In genomic region chr12:8970432-8970831, GRCh38 we compare ENCODE assay signal across 16 cellular contexts. TPM values are rescaled to one million over a fixed set of nuclear protein-coding genes. Genes with fewer than 3 reads are reported as not detected.
DNase-seq lines count a peak whose midpoint lies in the region; ATAC-seq and TF ChIP-seq lines count a peak whose summit lies in the region.
"Had no signal": no experiment of that assay in that cellular context is flagged by ENCODE, and none has a peak within 500 bp of the region (broad histone marks: within the 10 kb centered on the region; RNA-seq: fewer than 3 reads in every experiment).

No MANE protein-coding gene starts in this region.

- H3K4me3 Mint-ChIP-seq in activated T-cell treated with anti-CD3 and anti-CD28 coated beads, Interleukin-2, amount 50 U/mL, for 72 hours, result no peak overlapping the region
- no peak overlapping the region for H3K4me3 Mint-ChIP-seq in central memory CD8-positive, alpha-beta T cell
- H3K4me3 Mint-ChIP-seq in natural killer cell, result no peak overlapping the region

- intact Hi-C loops in natural killer cell (cut with micrococcal nuclease), result no loop called here
- intact Hi-C loops in gastrocnemius medialis (cut with DNase I; ENCODE audit: low total_unique reads), result no loop called here
- intact Hi-C loops in left lung (cut with DNase I), result no loop called here

- H3K9me3 ChIP-seq in HEK293 (ENCODE audit: control insufficient read depth, insufficient read depth, low read depth, low read length) (no peaks in the 10 kb centered on the region; the same call in 1 of the 2 replicates), gastrocnemius medialis (no peaks in the 10 kb centered on the region), left lung (peaks cover 0 to 39% of the 10 kb centered on the region in 2 donors)

- H3K4me1 ChIP-seq in HEK293 (ENCODE audit: control insufficient read depth, insufficient read depth, low read length) (no peaks in the 10 kb centered on the region), gastrocnemius medialis (no peaks in the 10 kb centered on the region), left lung (no peaks in the 10 kb centered on the region)

- H3K4me1 Mint-ChIP-seq in activated T-cell treated with anti-CD3 and anti-CD28 coated beads, Interleukin-2, amount 50 U/mL, for 72 hours (ENCODE audit: low read depth), result no peaks in the 10 kb centered on the region
- peaks cover 8% of the 10 kb centered on the region for H3K4me1 Mint-ChIP-seq in central memory CD8-positive, alpha-beta T cell
- H3K4me1 Mint-ChIP-seq in natural killer cell, result peaks cover 7 to 18% of the 10 kb centered on the region in 2 donors

- TF ChIP-seq POLR2A in gastrocnemius medialis (IDR thresholded peaks at IDR 0.05), result no peak

- no peak for DNase-seq in activated T-cell treated with anti-CD3 and anti-CD28 coated beads, Interleukin-2, amount 50 U/mL, for 72 hours
- DNase-seq in activated T-cell treated with anti-CD3 and anti-CD28 coated beads, Interleukin-2, amount 50 U/mL, for 48 hours, result no peak
- DNase-seq in central memory CD8-positive, alpha-beta T cell (ENCODE audit: low spot score in 2 of 2), result no peak
- no peak for DNase-seq in natural killer cell
- no peak for DNase-seq in gastrocnemius medialis
- no peak for DNase-seq in left lung
- DNase-seq in H4 (ENCODE audit: low spot score), result no peak
- DNase-seq: 8988T, MM.1S, NCI-H1092 treated with DMSO at 0.1 percent for 48 hours, NCI-H1694, NCI-H2107, NCI-H226, NCI-H524 treated with DMSO at 0.1 percent for 48 hours had no signal

- no peak for ATAC-seq in activated T-cell treated with anti-CD3 and anti-CD28 coated beads, Interleukin-2, amount 50 U/mL, for 72 hours (replicated peaks in 1 of 2)
- no peak for ATAC-seq in central memory CD8-positive, alpha-beta T cell (replicated peaks; ENCODE audit: extremely low read depth, poor library complexity, severe bottlenecking)
- ATAC-seq in natural killer cell (no peak), gastrocnemius medialis (no peak), left lung (no peak)
- ATAC-seq: Panc1 had no signal

- no peaks in the 10 kb centered on the region for H3K27me3 Mint-ChIP-seq in activated T-cell treated with anti-CD3 and anti-CD28 coated beads, Interleukin-2, amount 50 U/mL, for 72 hours (ENCODE audit: low read depth)
- H3K27me3 Mint-ChIP-seq in central memory CD8-positive, alpha-beta T cell, result no peaks in the 10 kb centered on the region
- H3K27me3 Mint-ChIP-seq in natural killer cell (ENCODE audit: low read depth in 2 of 2), result no peaks in the 10 kb centered on the region

- CTCF ChIA-PET in HEK293 (lab: Yijun Ruan, JAX), result interaction anchor here (1.0 kb wide), 1 partner anchor 10 kb away, joined by 3 read pairs; no protein-coding TSS in a partner anchor

- H3K9me3 Mint-ChIP-seq in activated T-cell treated with anti-CD3 and anti-CD28 coated beads, Interleukin-2, amount 50 U/mL, for 72 hours, result peaks cover 6 to 12% of the 10 kb centered on the region in 2 donors
- H3K9me3 Mint-ChIP-seq in central memory CD8-positive, alpha-beta T cell, result peaks cover 6% of the 10 kb centered on the region
- peaks cover 2 to 7% of the 10 kb centered on the region in 2 donors for H3K9me3 Mint-ChIP-seq in natural killer cell

- H3K27ac ChIP-seq in HEK293 (ENCODE audit: extremely low read depth, low read depth, low read length) (no peak overlapping the region), gastrocnemius medialis (no peak overlapping the region), left lung (no peak overlapping the region)

- POLR2A ChIA-PET in HEK293 (lab: Yijun Ruan, JAX), result no interaction called here

- H3K4me3 ChIP-seq in HEK293 (ENCODE audit: low read depth, low read length) (no peak overlapping the region), gastrocnemius medialis (no peak overlapping the region), left lung (no peak overlapping the region)

- H3K27ac Mint-ChIP-seq in activated T-cell treated with anti-CD3 and anti-CD28 coated beads, Interleukin-2, amount 50 U/mL, for 72 hours, result peak overlapping the region; percentile 65
- peak overlapping the region; percentile 77 for H3K27ac Mint-ChIP-seq in central memory CD8-positive, alpha-beta T cell (ENCODE audit: low read depth)
- H3K27ac Mint-ChIP-seq in natural killer cell, result peak overlapping the region; percentile 54 to 73

- TF ChIP-seq CTCF in HEK293 (tag by site-specific recombination; IDR thresholded peaks at IDR 0.05) (no peak), natural killer cell (IDR thresholded peaks at IDR 0.05) (no peak), gastrocnemius medialis (IDR thresholded peaks at IDR 0.05 in 4 of 5, conservative IDR thresholded peaks at IDR 0.05 in 1 of 5) (no peak), left lung (IDR thresholded peaks at IDR 0.05) (no peak)

- H3K36me3 ChIP-seq in HEK293 (ENCODE audit: control insufficient read depth in 2 of 2, insufficient read depth in 1 of 2, low read length in 2 of 2) (no peaks in the 10 kb centered on the region; a peak in 1 of 3 replicates), gastrocnemius medialis (no peaks in the 10 kb centered on the region), left lung (no peaks in the 10 kb centered on the region)

- H3K27me3 ChIP-seq in gastrocnemius medialis (no peaks in the 10 kb centered on the region), left lung (no peaks in the 10 kb centered on the region)

- in situ Hi-C loops in gastrocnemius medialis (cut with MboI; ENCODE audit: low sequenced_read_pairs in 4 of 4), result no loop called here

- peaks cover 15 to 25% of the 10 kb centered on the region in 2 donors for H3K36me3 Mint-ChIP-seq in activated T-cell treated with anti-CD3 and anti-CD28 coated beads, Interleukin-2, amount 50 U/mL, for 72 hours (ENCODE audit: insufficient read depth in 2 of 2)
- no peaks in the 10 kb centered on the region for H3K36me3 Mint-ChIP-seq in central memory CD8-positive, alpha-beta T cell (ENCODE audit: insufficient read depth)
- H3K36me3 Mint-ChIP-seq in natural killer cell, result no peaks in the 10 kb centered on the region

TF ChIP-seq in HEK293, 187 proteins besides CTCF, POLR2A, EP300 and RAD21:
- TF ChIP-seq REPIN1 (tag by site-specific recombination; IDR thresholded peaks at IDR 0.05; ENCODE audit: low read depth), result no peak
- TF ChIP-seq, protein P1, sequence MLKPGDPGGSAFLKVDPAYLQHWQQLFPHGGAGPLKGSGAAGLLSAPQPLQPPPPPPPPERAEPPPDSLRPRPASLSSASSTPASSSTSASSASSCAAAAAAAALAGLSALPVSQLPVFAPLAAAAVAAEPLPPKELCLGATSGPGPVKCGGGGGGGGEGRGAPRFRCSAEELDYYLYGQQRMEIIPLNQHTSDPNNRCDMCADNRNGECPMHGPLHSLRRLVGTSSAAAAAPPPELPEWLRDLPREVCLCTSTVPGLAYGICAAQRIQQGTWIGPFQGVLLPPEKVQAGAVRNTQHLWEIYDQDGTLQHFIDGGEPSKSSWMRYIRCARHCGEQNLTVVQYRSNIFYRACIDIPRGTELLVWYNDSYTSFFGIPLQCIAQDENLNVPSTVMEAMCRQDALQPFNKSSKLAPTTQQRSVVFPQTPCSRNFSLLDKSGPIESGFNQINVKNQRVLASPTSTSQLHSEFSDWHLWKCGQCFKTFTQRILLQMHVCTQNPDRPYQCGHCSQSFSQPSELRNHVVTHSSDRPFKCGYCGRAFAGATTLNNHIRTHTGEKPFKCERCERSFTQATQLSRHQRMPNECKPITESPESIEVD (tag by site-specific recombination; IDR thresholded peaks at IDR 0.05), result peak; percentile 51
- no peak for TF ChIP-seq PRDM1 (tag by site-specific recombination; IDR thresholded peaks at IDR 0.05)
- peak; percentile 56; the same call in 1 of the 2 replicates for TF ChIP-seq TCF7L2 (IDR thresholded peaks at IDR 0.05; ENCODE audit: borderline replicate concordance, low read depth, low read length)

RNA-seq across cellular contexts. Expression of gene KLRG1, which starts 18.9 kb away (rescaled TPM):
- 1 to 10 TPM; 2.5 to 5.5 TPM for total RNA-seq in activated T-cell treated with anti-CD3 and anti-CD28 coated beads, Interleukin-2, amount 50 U/mL, for 72 hours
- total RNA-seq in natural killer cell (100 to 1,000 TPM in 1 of 3 donors, 10 to 100 TPM in 2; 76.3 to 165 (median 86.2) TPM), gastrocnemius medialis (1 to 10 TPM in 2 of 4 donors, under 1 TPM in 2; 0.46 to 1.9 (median 1.4) TPM), left lung (1 to 10 TPM; 2.0 to 3.0 TPM)
- 0.14 and 0.66 TPM in 2 replicates for total RNA-seq in H4 (2014; rRNA removed; shearing (Covaris generic))

RNA-seq across cellular contexts. Expression of gene M6PR, which starts 21.0 kb away (rescaled TPM):
- total RNA-seq in activated T-cell treated with anti-CD3 and anti-CD28 coated beads, Interleukin-2, amount 50 U/mL, for 72 hours, result 100 to 1,000 TPM; 149 to 153 TPM
- total RNA-seq in natural killer cell (100 to 1,000 TPM; 245 to 270 (median 255) TPM), gastrocnemius medialis (10 to 100 TPM; 46.6 to 75.3 (median 66.0) TPM), left lung (100 to 1,000 TPM; 152 to 243 TPM)
- total RNA-seq in H4 (2014; rRNA removed; shearing (Covaris generic)), result 193 and 245 TPM in 2 replicates

RNA-seq across cellular contexts. Expression of gene PHC1, which starts 56.1 kb away (rescaled TPM):
- total RNA-seq in activated T-cell treated with anti-CD3 and anti-CD28 coated beads, Interleukin-2, amount 50 U/mL, for 72 hours, result 10 to 100 TPM; 16.7 to 19.7 TPM
- total RNA-seq in natural killer cell (10 to 100 TPM; 37.8 to 39.6 (median 38.6) TPM), gastrocnemius medialis (10 to 100 TPM; 21.9 to 33.5 (median 30.1) TPM), left lung (10 to 100 TPM; 30.1 to 34.1 TPM)
- 20.9 and 27.1 TPM in 2 replicates for total RNA-seq in H4 (2014; rRNA removed; shearing (Covaris generic))

Comparison
In these comparisons a context has a peak if more than half of its experiments do, and no peak if none do; other contexts are left out.
1. RNA of gene KLRG1, which starts 18.9 kb away (total RNA-seq): 76.3 to 165 TPM in natural killer cell; 2.5 to 5.5 TPM in activated T-cell treated with anti-CD3 and anti-CD28 coated beads, Interleukin-2, amount 50 U/mL, for 72 hours, 2.0 to 3.0 TPM in left lung, 0.46 to 1.9 TPM in gastrocnemius medialis and 0.14 to 0.66 TPM in H4; every median in the first group is over 10 times any median in the second.
2. Peak in every context shown above with its lines, with median percentiles within 50 percentile points of each other: H3K27ac Mint-ChIP-seq.